ENCODE assay signal across 16 cellular contexts in the genomic region with DNA sequence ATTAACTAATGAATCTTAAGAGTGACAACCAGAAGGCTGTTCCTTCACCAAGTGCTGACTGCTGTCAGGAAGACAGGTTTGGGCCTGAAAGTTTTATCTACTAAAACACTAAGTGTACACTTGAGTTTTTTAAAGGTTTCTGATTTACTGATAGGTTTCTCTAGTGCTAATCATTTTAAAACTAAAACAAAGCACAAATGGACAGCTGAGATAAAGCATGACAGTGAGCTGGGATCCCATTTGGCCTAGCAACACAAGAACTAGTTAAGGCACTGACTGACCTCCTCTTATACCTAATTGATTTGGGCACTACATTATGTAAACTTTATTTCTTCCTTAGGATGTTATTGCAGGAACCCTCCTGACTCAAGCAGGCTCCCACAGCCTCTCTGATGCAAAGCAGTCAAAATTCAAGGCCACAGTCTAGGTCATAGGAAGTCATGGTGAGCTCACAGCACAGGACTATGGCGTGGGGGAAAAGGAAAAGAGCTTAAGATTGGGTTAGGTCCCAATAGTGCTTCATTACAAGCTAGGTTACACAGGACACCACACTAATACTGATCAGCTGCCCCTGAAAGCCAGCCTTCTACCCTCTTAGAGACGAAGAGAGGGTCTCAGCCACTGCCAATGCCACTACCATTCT. TPM values are rescaled to one million over a fixed set of nuclear protein-coding genes. Genes with fewer than 3 reads are reported as not detected.
DNase-seq lines count a peak whose midpoint lies in the region; ATAC-seq and TF ChIP-seq lines count a peak whose summit lies in the region.
"Had no signal": no experiment of that assay in that cellular context is flagged by ENCODE, and none has a peak within 500 bp of the region (broad histone marks: within the 10 kb centered on the region; RNA-seq: fewer than 3 reads in every experiment).

No MANE protein-coding gene starts in this region.

- TF ChIP-seq CTCF in hepatocyte (IDR thresholded peaks at IDR 0.05; ENCODE audit: poor library complexity): no peak

- no peak overlapping the region for H3K9ac ChIP-seq in stomach smooth muscle (ENCODE audit: low read length in 2 of 2)
- H3K9ac ChIP-seq: BLaER1 had no signal

- no peaks in the 10 kb centered on the region for H3K9me3 ChIP-seq in hepatocyte (ENCODE audit: low read depth)
- H3K9me3 ChIP-seq in stomach smooth muscle (ENCODE audit: control insufficient read depth in 2 of 2, low read length in 2 of 2): no peaks in the 10 kb centered on the region
- H3K9me3 ChIP-seq: MG63 had no signal

- H3K9me2 ChIP-seq in hepatocyte (replicated peaks; ENCODE audit: insufficient read depth): no peaks in the 10 kb centered on the region

- H3K36me3 ChIP-seq in hepatocyte (replicated peaks; ENCODE audit: insufficient read depth, low read depth) (no peaks in the 10 kb centered on the region), stomach smooth muscle (ENCODE audit: control insufficient read depth in 2 of 2, insufficient read depth in 2 of 2, low read length in 2 of 2) (no peaks in the 10 kb centered on the region)
- H3K36me3 ChIP-seq: BLaER1, MG63 had no signal

- WGBS in hepatocyte (ENCODE audit: low lambda C conversion rate, missing lambda C conversion rate): 92% methylated on average over 2 of the region's 2 CpGs

- no peak overlapping the region for H2AFZ ChIP-seq in hepatocyte
- H2AFZ ChIP-seq: PC-9 had no signal

- no peaks in the 10 kb centered on the region for H4K20me1 ChIP-seq in hepatocyte (ENCODE audit: insufficient read depth, poor library complexity, severe bottlenecking)
- H4K20me1 ChIP-seq: BLaER1 had no signal

- no peaks in the 10 kb centered on the region for H3K27me3 ChIP-seq in hepatocyte
- no peaks in the 10 kb centered on the region for H3K27me3 ChIP-seq in stomach smooth muscle (ENCODE audit: control insufficient read depth in 1 of 2, insufficient read depth in 2 of 2, low read length in 2 of 2)

- H3K27ac ChIP-seq in hepatocyte (peak overlapping the region; percentile 29), stomach smooth muscle (ENCODE audit: low read length) (peak overlapping the region; percentile 31)
- H3K27ac ChIP-seq: 22Rv1, BLaER1, PC-9 had no signal

- H3K4me1 ChIP-seq in hepatocyte (ENCODE audit: insufficient read depth) (peaks cover 18% of the 10 kb centered on the region), stomach smooth muscle (ENCODE audit: control insufficient read depth, insufficient read depth, low read length) (peaks cover 28% of the 10 kb centered on the region)
- H3K4me1 ChIP-seq: BLaER1 had no signal

- ATAC-seq in HG03342 (IDR thresholded peaks at IDR 0.05; ENCODE audit: unreplicated experiment): no peak

- H3K4me3 ChIP-seq in hepatocyte (no peak overlapping the region), stomach smooth muscle (ENCODE audit: low read length in 2 of 2) (no peak overlapping the region)
- H3K4me3 ChIP-seq: BLaER1, MG63, PC-9 had no signal

- DNase-seq in DMS79 treated with DMSO at 0.1 percent for 48 hours (lab: John Stamatoyannopoulos, UW) (peak; percentile 44), DMS79 (lab: John Stamatoyannopoulos, UW) (no peak), amniotic epithelial cell (ENCODE audit: low read depth) (peak; percentile 18), hepatocyte (ENCODE audit: low spot score) (no peak), SK-N-DZ (ENCODE audit: low spot score) (no peak), DMS 273 (lab: John Stamatoyannopoulos, UW; ENCODE audit: unreplicated experiment) (no peak)
- DNase-seq: MG63, NCI-H1092 treated with DMSO at 0.1 percent for 48 hours, NCI-H1694, NCI-H2107, NCI-H748 treated with DMSO at 0.1 percent for 48 hours, PC-9 had no signal

- peaks cover 59% of the 10 kb centered on the region for H3K79me2 ChIP-seq in hepatocyte

- peak overlapping the region; percentile 99 for H3K4me2 ChIP-seq in hepatocyte
- H3K4me2 ChIP-seq: BLaER1, PC-9 had no signal

RNA-seq across cellular contexts. Expression of gene STXBP6, which starts 3.5 kb away (rescaled TPM):
- total RNA-seq in hepatocyte: 34.1 and 48.8 TPM in 2 replicates
- 44.9 and 54.6 TPM in 2 replicates for polyA plus RNA-seq in hepatocyte
- polyA plus RNA-seq in SK-N-DZ (2014; cell fraction: cytosol; rRNA removed): 8.4 and 9.8 TPM in 2 replicates
- polyA plus RNA-seq in SK-N-DZ (2014; cell fraction: nucleus; rRNA removed): 2.6 and 3.5 TPM in 2 replicates

Comparison
In these comparisons a context has a peak if more than half of its experiments do, and no peak if none do; other contexts are left out.
1. DNase-seq: peak in DMS79 treated with DMSO at 0.1 percent for 48 hours (single experiment) and amniotic epithelial cell (single experiment); none in DMS79 (single experiment), hepatocyte (single experiment), SK-N-DZ (single experiment) and DMS 273 (single experiment).